Comparison of ENCODE assay signal across 13 cellular contexts in genomic region chr2:42938671-42939370, GRCh38.
"Had no signal": no experiment of that assay in that cellular context is flagged by ENCODE, and none has a peak within 500 bp of the region (broad histone marks: within the 10 kb centered on the region; RNA-seq: fewer than 3 reads in every experiment).

No MANE protein-coding gene starts in this region.

- DNase-seq: activated CD4-positive, CD25-positive, alpha-beta regulatory T cell treated with anti-CD3 and anti-CD28 coated beads, Interleukin-2, amount 50 U/mL, for 72 hours; activated naive CD4-positive, alpha-beta T cell treated with Interleukin-2 at 50 U/mL for 16 hours; dorsolateral prefrontal cortex; hippocampal formation; left lung; SK-N-SH; stimulated activated CD4-positive, alpha-beta T cell treated with anti-CD3 and anti-CD28 coated beads, Interleukin-4, amount 100 ng/mL, for 24 hours; stimulated activated naive CD4-positive, alpha-beta T cell; T-cell; T1000 had no signal

- H3K27ac ChIP-seq: cardiac muscle cell, dorsolateral prefrontal cortex, parathyroid adenoma had no signal

- H2AFZ ChIP-seq: parathyroid adenoma had no signal

- H3K27me3 ChIP-seq: cardiac muscle cell, dorsolateral prefrontal cortex, left lung had no signal

- H3K4me3 ChIP-seq: cardiac muscle cell, dorsolateral prefrontal cortex, left lung had no signal

- H3K79me2 ChIP-seq: parathyroid adenoma had no signal

- ATAC-seq: activated T-helper 17 cell treated with anti-CD3 and anti-CD28 coated beads, Interleukin-2, amount 50 U/mL, for 72 hours; left lung; T-cell had no signal

- H3K4me2 ChIP-seq: SK-N-SH had no signal

- H3K4me1 ChIP-seq: parathyroid adenoma had no signal

- H3K9me3 ChIP-seq: left lung, SK-N-SH had no signal

- H3K36me3 ChIP-seq: cardiac muscle cell, left lung had no signal

- H3K9ac ChIP-seq: parathyroid adenoma, SK-N-SH had no signal
